In genomic region chr4:87492617-87493016, GRCh38 we compare ENCODE assay signal across 27 cellular contexts. TPM values are rescaled to one million over a fixed set of nuclear protein-coding genes. Genes with fewer than 3 reads are reported as not detected.
A peak's percentile ranks its signal among the peaks of the same experiment; 100 is the strongest.
DNase-seq lines count a peak whose midpoint lies in the region; TF ChIP-seq lines count a peak whose summit lies in the region.
"Had no signal": no experiment of that assay in that cellular context is flagged by ENCODE, and none has a peak within 500 bp of the region (broad histone marks: within the 10 kb centered on the region; RNA-seq: fewer than 3 reads in every experiment).

No MANE protein-coding gene starts in this region.

- H3K4me1 ChIP-seq in esophagus muscularis mucosa: peaks cover 28 to 75% (median 74%) of the 10 kb centered on the region in 4 donors
- H3K4me1 ChIP-seq in subcutaneous abdominal adipose tissue (ENCODE audit: control insufficient read depth in 5 of 5, insufficient read depth in 5 of 5, low read length in 5 of 5): peaks cover 2 to 47% (median 19%) of the 10 kb centered on the region in 5 donors
- H3K4me1 ChIP-seq: BLaER1, SJSA1 had no signal

- POLR2A ChIA-PET in activated CD4-positive, alpha-beta memory T cell treated with anti-CD3 and anti-CD28 coated beads for 36 hours (lab: Charles Lee): no interaction called here

- intact Hi-C loops in esophagus muscularis mucosa (cut with DNase I): loop anchor here (5.0 kb wide), 1 partner anchor 45 kb away; no protein-coding TSS in a partner anchor
- intact Hi-C loops in activated CD4-positive, alpha-beta memory T cell treated with anti-CD3 and anti-CD28 coated beads for 36 hours (cut with micrococcal nuclease): no loop called here

- no peak for TF ChIP-seq EP300 in esophagus muscularis mucosa (IDR thresholded peaks at IDR 0.05)

- peaks cover 56 to 100% (median 92%) of the 10 kb centered on the region in 4 donors for H3K36me3 ChIP-seq in esophagus muscularis mucosa
- H3K36me3 ChIP-seq in subcutaneous abdominal adipose tissue (ENCODE audit: control insufficient read depth in 5 of 5, insufficient read depth in 5 of 5, low read length in 5 of 5): peaks cover 0 to 46% (median 28%) of the 10 kb centered on the region in 5 donors
- H3K36me3 ChIP-seq: BLaER1, SJSA1 had no signal

- H3K9me3 Mint-ChIP-seq in activated CD4-positive, alpha-beta memory T cell treated with anti-CD3 and anti-CD28 coated beads for 36 hours: peaks cover 5% of the 10 kb centered on the region
- H3K9me3 Mint-ChIP-seq: activated naive CD8-positive, alpha-beta T cell treated with anti-CD3 and anti-CD28 coated beads for 36 hours; activated T-helper 1 cell treated with anti-CD3 and anti-CD28 coated beads, Interleukin-12 subunit alpha, Interleukin-12 subunit beta, Interleukin-2, Interleukin-4 antibody, amounts not matched to agents 30 ng/mL and 10 ng/mL and 1 ng/mL, durations not matched to agents 14 hours and 24 hours and 36 hours; T-helper 2 cell treated with Interferon-gamma antibody and Interleukin-4, amounts not matched to agents 5 μg/mL and 100 μg/mL, for 36 hours had no signal

- H3K27me3 Mint-ChIP-seq in activated CD4-positive, alpha-beta memory T cell treated with anti-CD3 and anti-CD28 coated beads for 36 hours: no peaks in the 10 kb centered on the region
- H3K27me3 Mint-ChIP-seq: activated naive CD8-positive, alpha-beta T cell treated with anti-CD3 and anti-CD28 coated beads for 36 hours had no signal

- H3K27ac Mint-ChIP-seq in activated CD4-positive, alpha-beta memory T cell treated with anti-CD3 and anti-CD28 coated beads for 36 hours: no peak overlapping the region
- H3K27ac Mint-ChIP-seq: activated naive CD8-positive, alpha-beta T cell treated with anti-CD3 and anti-CD28 coated beads for 36 hours; activated T-helper 1 cell treated with anti-CD3 and anti-CD28 coated beads, Interleukin-12 subunit alpha, Interleukin-12 subunit beta, Interleukin-2, Interleukin-4 antibody, amounts not matched to agents 30 ng/mL and 10 ng/mL and 1 ng/mL, durations not matched to agents 14 hours and 24 hours and 36 hours; T-helper 2 cell treated with Interferon-gamma antibody and Interleukin-4, amounts not matched to agents 5 μg/mL and 100 μg/mL, for 36 hours had no signal

- no peak for TF ChIP-seq CTCF in esophagus muscularis mucosa (IDR thresholded peaks at IDR 0.05)

- no peak for TF ChIP-seq POLR2A in esophagus muscularis mucosa (IDR thresholded peaks at IDR 0.05; ENCODE audit: low read depth)

- H3K36me3 Mint-ChIP-seq in activated CD4-positive, alpha-beta memory T cell treated with anti-CD3 and anti-CD28 coated beads for 36 hours: peaks cover 6% of the 10 kb centered on the region

- no peak overlapping the region for H3K4me3 ChIP-seq in esophagus muscularis mucosa
- H3K4me3 ChIP-seq in subcutaneous abdominal adipose tissue (ENCODE audit: low read depth in 1 of 5, low read length in 5 of 5): no peak overlapping the region
- H3K4me3 ChIP-seq: BLaER1, GM12878, PC-9, SJSA1 had no signal

- H3K4me3 Mint-ChIP-seq in activated CD4-positive, alpha-beta memory T cell treated with anti-CD3 and anti-CD28 coated beads for 36 hours: no peak overlapping the region
- H3K4me3 Mint-ChIP-seq: activated naive CD8-positive, alpha-beta T cell treated with anti-CD3 and anti-CD28 coated beads for 36 hours; activated T-helper 1 cell treated with anti-CD3 and anti-CD28 coated beads, Interleukin-12 subunit alpha, Interleukin-12 subunit beta, Interleukin-2, Interleukin-4 antibody, amounts not matched to agents 30 ng/mL and 10 ng/mL and 1 ng/mL, durations not matched to agents 14 hours and 24 hours and 36 hours; T-helper 2 cell treated with Interferon-gamma antibody and Interleukin-4, amounts not matched to agents 5 μg/mL and 100 μg/mL, for 36 hours had no signal

- DNase-seq in NCI-H446 (lab: John Stamatoyannopoulos, UW) (peak; percentile 20 to 46), NCI-H446 treated with DMSO at 0.1 percent for 48 hours (lab: John Stamatoyannopoulos, UW) (no peak), esophagus muscularis mucosa (ENCODE audit: extremely low spot score) (no peak), midbrain (lab: John Stamatoyannopoulos, UW) (peak; percentile 41), A172 (ENCODE audit: low spot score) (no peak)
- DNase-seq in activated CD4-positive, alpha-beta memory T cell treated with anti-CD3 and anti-CD28 coated beads for 36 hours: no peak
- DNase-seq in stimulated activated CD4-positive, alpha-beta T cell treated with anti-CD3 and anti-CD28 coated beads, Interleukin-15, amount 100 ng/mL, for 24 hours: no peak
- DNase-seq: 8988T; activated naive CD8-positive, alpha-beta T cell treated with anti-CD3 and anti-CD28 coated beads for 36 hours; effector memory CD4-positive, alpha-beta T cell; GDM1; Karpas-422; kidney; NCI-H1092; NCI-H2081 treated with DMSO at 0.1 percent for 48 hours; NCI-H526 treated with DMSO at 0.1 percent for 48 hours; occipital lobe; PC-9; stimulated activated CD8-positive, alpha-beta memory T cell treated with anti-CD3 and anti-CD28 coated beads, Interleukin-4, amount 100 ng/mL, for 48 hours had no signal

- no peak overlapping the region for H3K9ac ChIP-seq in subcutaneous abdominal adipose tissue (ENCODE audit: low read length in 5 of 5)
- H3K9ac ChIP-seq: BLaER1 had no signal

- H3K9me3 ChIP-seq in esophagus muscularis mucosa (no peaks in the 10 kb centered on the region), subcutaneous abdominal adipose tissue (ENCODE audit: control insufficient read depth in 5 of 5, low read length in 5 of 5) (peaks cover 0 to 3% (median 0%) of the 10 kb centered on the region in 5 donors)
- H3K9me3 ChIP-seq: SJSA1 had no signal

- CTCF ChIA-PET in activated CD4-positive, alpha-beta memory T cell treated with anti-CD3 and anti-CD28 coated beads for 36 hours (lab: Charles Lee): no interaction called here

- 39% methylated on average over 3 of the region's 3 CpGs for WGBS in esophagus muscularis mucosa

- H3K27me3 ChIP-seq in esophagus muscularis mucosa (no peaks in the 10 kb centered on the region), subcutaneous abdominal adipose tissue (ENCODE audit: control insufficient read depth in 5 of 5, insufficient read depth in 4 of 5, low read length in 5 of 5) (no peaks in the 10 kb centered on the region)
- H3K27me3 ChIP-seq: BLaER1, SJSA1 had no signal

- peak overlapping the region; percentile 70 to 79 (median 76) for H3K27ac ChIP-seq in esophagus muscularis mucosa (replicated peaks in 1 of 4)
- peak overlapping the region; percentile 32 for H3K27ac ChIP-seq in subcutaneous abdominal adipose tissue (ENCODE audit: low read depth, low read length)
- H3K27ac ChIP-seq: BLaER1, PC-9, SJSA1 had no signal

- H3K4me1 Mint-ChIP-seq in activated CD4-positive, alpha-beta memory T cell treated with anti-CD3 and anti-CD28 coated beads for 36 hours (ENCODE audit: low read depth): peaks cover 2% of the 10 kb centered on the region
- H3K4me1 Mint-ChIP-seq: activated naive CD8-positive, alpha-beta T cell treated with anti-CD3 and anti-CD28 coated beads for 36 hours had no signal

RNA-seq across cellular contexts. Expression of gene SPARCL1, which starts 36.6 kb away (rescaled TPM):
- 1,000 to 10,000 TPM; 1,380 to 2,231 (median 1,856) TPM for total RNA-seq in esophagus muscularis mucosa
- total RNA-seq in activated CD4-positive, alpha-beta memory T cell treated with anti-CD3 and anti-CD28 coated beads for 36 hours: not detected
- not detected in 2 replicates for total RNA-seq in A172 (2014; rRNA removed; shearing (Covaris generic))
- total RNA-seq: activated CD8-positive, alpha-beta memory T cell treated with anti-CD3 and anti-CD28 coated beads for 36 hours; activated naive CD8-positive, alpha-beta T cell treated with anti-CD3 and anti-CD28 coated beads for 36 hours; activated T-helper 1 cell treated with anti-CD3 and anti-CD28 coated beads, Interleukin-12 subunit alpha, Interleukin-12 subunit beta, Interleukin-2, Interleukin-4 antibody, amounts not matched to agents 30 ng/mL and 10 ng/mL and 1 ng/mL, durations not matched to agents 14 hours and 24 hours and 36 hours; HT-29; PC-9; SJSA1 had no signal

Comparison
In these comparisons a context has a peak if more than half of its experiments do, and no peak if none do; other contexts are left out.
1. DNase-seq: peak in NCI-H446 (2 of 2) and midbrain (single experiment); none in NCI-H446 treated with DMSO at 0.1 percent for 48 hours (single experiment), esophagus muscularis mucosa (single experiment), activated CD4-positive, alpha-beta memory T cell treated with anti-CD3 and anti-CD28 coated beads for 36 hours (single experiment), stimulated activated CD4-positive, alpha-beta T cell treated with anti-CD3 and anti-CD28 coated beads, Interleukin-15, amount 100 ng/mL, for 24 hours (single experiment) and A172 (single experiment).
2. RNA of gene SPARCL1, which starts 36.6 kb away (total RNA-seq): 1,380 to 2,231 TPM in esophagus muscularis mucosa; not detected in A172 and not detected in activated CD4-positive, alpha-beta memory T cell treated with anti-CD3 and anti-CD28 coated beads for 36 hours; every median in the first group is over 1,000 times any median in the second.